21 cellular contexts compared by ENCODE assay signal in genomic region chr2:38243186-38243890, GRCh38.
"Had no signal": no experiment of that assay in that cellular context is flagged by ENCODE, and none has a peak within 500 bp of the region (broad histone marks: within the 10 kb centered on the region; RNA-seq: fewer than 3 reads in every experiment).

No MANE protein-coding gene starts in this region.

- H3K9ac ChIP-seq: KMS-11 had no signal

- H3K4me3 ChIP-seq: SJSA1, SK-N-MC had no signal

- H3K27ac ChIP-seq: HL-60, KMS-11, SJSA1, SK-N-MC had no signal

- H3K9me3 ChIP-seq: SJSA1 had no signal

- H3K36me3 ChIP-seq: SJSA1 had no signal

- H3K27me3 ChIP-seq: SJSA1 had no signal

- DNase-seq: Kasumi-1, MM.1S, NCI-H1092 treated with DMSO at 0.1 percent for 48 hours, NCI-H1436 treated with DMSO at 0.1 percent for 48 hours, NCI-H1694 treated with DMSO at 0.1 percent for 48 hours, NCI-H1930, NCI-H2081, NCI-H2107, NCI-H2227 treated with DMSO at 0.1 percent for 48 hours, NCI-H526 treated with DMSO at 0.1 percent for 48 hours, NCI-H748 treated with DMSO at 0.1 percent for 48 hours, Right ventricle myocardium superior, RPMI8226, SIG-M5, SW 1271 had no signal

- H3K4me2 ChIP-seq: KMS-11 had no signal

- FAIRE-seq: HTR-8/SVneo, RCC 7860 had no signal
